In the genomic region with DNA sequence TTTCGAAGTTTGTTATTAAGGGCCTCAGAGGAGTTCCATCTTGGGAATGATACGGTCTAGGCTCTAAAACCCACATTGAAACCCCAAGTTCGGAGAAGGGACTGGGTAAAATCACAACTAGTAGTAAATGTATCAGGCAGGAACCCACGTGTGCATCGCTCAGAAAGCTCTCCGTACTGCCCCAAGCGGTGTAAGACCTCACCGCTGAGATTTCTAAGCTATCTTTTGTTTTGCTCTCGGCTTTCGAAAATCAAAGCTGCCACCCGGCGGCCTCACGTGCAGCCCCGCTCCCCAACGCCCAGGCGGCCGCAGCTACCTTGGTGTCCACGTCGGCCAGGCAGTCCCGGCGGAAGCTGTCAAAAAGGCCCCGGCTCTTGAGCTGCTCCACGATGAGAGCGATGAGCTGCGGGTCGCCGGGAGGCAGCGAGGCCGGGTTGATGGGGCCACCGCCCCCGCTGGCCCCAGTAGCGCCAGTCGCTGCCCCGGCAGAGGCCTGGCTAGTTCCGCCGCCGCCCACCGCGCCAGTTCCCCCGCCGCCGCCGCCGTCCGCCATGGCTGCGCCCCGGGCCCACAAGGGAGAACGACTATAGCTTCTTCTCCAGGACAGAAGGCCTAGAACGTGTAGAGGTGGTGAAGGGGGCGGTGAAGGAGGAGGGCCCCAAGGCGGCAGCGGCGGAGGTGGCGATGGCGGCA, we compare ENCODE assay signal across 8 cellular contexts. TPM values are rescaled to one million over a fixed set of nuclear protein-coding genes. Genes with fewer than 3 reads are reported as not detected.
DNase-seq lines count a peak whose midpoint lies in the region; ATAC-seq and TF ChIP-seq lines count a peak whose summit lies in the region.

No MANE protein-coding gene starts in this region.

- peaks cover 0 to 29% (median 18%) of the 10 kb centered on the region in 6 donors for H3K36me3 ChIP-seq in spleen

- 0 to 1% (median 0%) methylated on average over 19 to 55 of the region's 55 CpGs for WGBS in spleen, 5 donors

- peak overlapping the region; percentile 91 to 96 (median 94) for H3K4me3 Mint-ChIP-seq in immature natural killer cell

- no peaks in the 10 kb centered on the region for H3K9me3 ChIP-seq in spleen

- no peak for TF ChIP-seq POLR2A in spleen (IDR thresholded peaks at IDR 0.05)

- TF ChIP-seq CTCF in VCaP (conservative IDR thresholded peaks at IDR 0.05) (peak; percentile 78), spleen (IDR thresholded peaks at IDR 0.05 in 8 of 11, conservative IDR thresholded peaks at IDR 0.05 in 3 of 11) (peak; percentile 13 to 76 (median 63))

- intact Hi-C loops in spleen (cut with DNase I; ENCODE audit: low total_unique reads), result loop anchor here (5.0 kb wide), 1 partner anchor 696 kb away; no protein-coding TSS in a partner anchor

- H3K9me3 Mint-ChIP-seq in immature natural killer cell, result no peaks in the 10 kb centered on the region

- peaks cover 34 to 43% of the 10 kb centered on the region in 2 donors for H3K4me1 Mint-ChIP-seq in immature natural killer cell

- H3K4me3 ChIP-seq in spleen, result peak overlapping the region; percentile 86 to 99 (median 94)

- H3K4me1 ChIP-seq in spleen, result peaks cover 24 to 75% (median 42%) of the 10 kb centered on the region in 6 donors

- peaks cover 0 to 10% (median 0%) of the 10 kb centered on the region in 3 donors for H3K36me3 Mint-ChIP-seq in immature natural killer cell

- DNase-seq in DMS153 treated with DMSO at 0.1 percent for 48 hours (lab: John Stamatoyannopoulos, UW; ENCODE audit: unreplicated experiment), result peak; percentile 3
- DNase-seq in DMS153 (lab: John Stamatoyannopoulos, UW), result no peak
- DNase-seq in NCI-H2107 treated with DMSO at 0.1 percent for 48 hours (lab: John Stamatoyannopoulos, UW; ENCODE audit: unreplicated experiment), result peak; percentile 19
- DNase-seq in T47D (ENCODE audit: low read depth in 1 of 2, low spot score in 1 of 2), result peak; percentile 45 to 87
- DNase-seq in immature natural killer cell, result peak; percentile 66 to 68 (median 68)
- DNase-seq in spleen, result peak; percentile 93

- peak overlapping the region; percentile 83 to 95 (median 93) for H3K27ac Mint-ChIP-seq in immature natural killer cell

- in situ Hi-C loops in T47D (cut with HindIII; ENCODE audit: low pct_unique_long_range_greater_than_20kb, low sequenced_read_pairs), result no loop called here

- H3K27ac ChIP-seq in VCaP, result peak overlapping the region; percentile 97
- peak overlapping the region; percentile 90 to 97 (median 94) for H3K27ac ChIP-seq in spleen

- peak; percentile 57 for ATAC-seq in HG02973 (IDR thresholded peaks at IDR 0.05; ENCODE audit: unreplicated experiment)

- no peaks in the 10 kb centered on the region for H3K27me3 ChIP-seq in spleen (replicated peaks in 1 of 7)

- H3K27me3 Mint-ChIP-seq in immature natural killer cell (ENCODE audit: low read depth in 3 of 3), result peaks cover 0 to 2% (median 2%) of the 10 kb centered on the region in 3 donors

RNA-seq across cellular contexts. Expression of gene BOD1, which starts 0.4 kb away (rescaled TPM):
- polyA plus RNA-seq in immature natural killer cell (10 to 100 TPM in 1 of 3 donors, 1 to 10 TPM in 2; 4.0 to 12.1 (median 7.3) TPM), spleen (10 to 100 TPM; 28.5 to 35.9 (median 28.5) TPM)
- total RNA-seq in spleen, result 10 to 100 TPM; 28.1 to 40.5 (median 32.1) TPM
